1 cellular context compared by ENCODE assay signal in the genomic region with DNA sequence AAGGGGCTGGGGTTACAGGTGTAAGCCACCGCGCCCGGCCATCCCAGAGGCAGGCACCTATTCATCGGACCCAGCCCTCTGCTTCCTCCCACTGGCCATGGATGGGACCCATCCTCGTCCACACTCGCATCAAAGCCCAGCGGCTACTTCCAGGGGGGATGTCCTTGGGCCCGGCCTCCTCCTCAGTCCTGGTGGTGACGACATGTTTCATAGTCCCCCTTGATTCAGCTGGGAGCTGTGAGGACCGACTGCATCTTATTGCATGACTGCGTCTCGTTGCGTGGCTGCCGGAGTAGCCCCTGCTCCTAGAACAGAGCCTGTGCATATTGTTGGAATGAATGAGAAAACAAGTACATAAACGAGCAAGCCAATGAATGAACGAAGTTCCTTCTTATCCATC.
TF ChIP-seq lines count a peak whose summit lies in the region.

No MANE protein-coding gene starts in this region.

TF ChIP-seq in H1, 55 proteins besides CTCF, POLR2A, EP300 and RAD21:
- no peak for TF ChIP-seq CBX5 (IDR thresholded peaks at IDR 0.05; ENCODE audit: low read depth, low read length)
- TF ChIP-seq JUND (IDR thresholded peaks at IDR 0.05; ENCODE audit: low read length): no peak
- no peak for TF ChIP-seq KDM4A (IDR thresholded peaks at IDR 0.05; ENCODE audit: low read depth, low read length, severe bottlenecking)
